Comparison of ENCODE assay signal across 34 cellular contexts in genomic region chr17:45189002-45189401, GRCh38.
"Had no signal": no experiment of that assay in that cellular context is flagged by ENCODE, and none has a peak within 500 bp of the region (broad histone marks: within the 10 kb centered on the region; RNA-seq: fewer than 3 reads in every experiment).

No MANE protein-coding gene starts in this region.

- H3K4me1 ChIP-seq: adrenal gland, breast epithelium had no signal

- ATAC-seq: activated CD8-positive, alpha-beta T cell treated with anti-CD3 and anti-CD28 coated beads for 36 hours; activated naive CD4-positive, alpha-beta T cell treated with anti-CD3 and anti-CD28 coated beads, Interleukin-2, amount 50 U/mL, for 72 hours; activated T-cell treated with anti-CD3 and anti-CD28 coated beads, Interleukin-2, amount 50 U/mL, for 4 hours; activated T-cell treated with anti-CD3 and anti-CD28 coated beads, Interleukin-2, amount 50 U/mL, for 72 hours; activated T-helper 17 cell treated with anti-CD3 and anti-CD28 coated beads, Interleukin-2, amount 50 U/mL, for 72 hours; body of pancreas had no signal

- H3K9me3 ChIP-seq: adrenal gland, body of pancreas, breast epithelium had no signal

- H3K27me3 ChIP-seq: adrenal gland, body of pancreas, brain microvascular endothelial cell, breast epithelium had no signal

- H3K27ac ChIP-seq: adrenal gland, body of pancreas, brain microvascular endothelial cell, breast epithelium, VCaP had no signal

- H3K36me3 ChIP-seq: adrenal gland, brain microvascular endothelial cell, breast epithelium had no signal

- FAIRE-seq: astrocyte, TTC549 had no signal

- DNase-seq: activated B cell treated with CpG ODN at 0.5 μM for 24 hours; activated CD4-positive, alpha-beta memory T cell treated with anti-CD3 and anti-CD28 coated beads for 36 hours; activated CD4-positive, alpha-beta T cell treated with anti-CD3 and anti-CD28 coated beads for 4 hours; activated CD4-positive, alpha-beta T cell treated with anti-CD3 and anti-CD28 coated beads, Interleukin-2, amount 10 ng/mL, durations not matched to agents 24 days and 14 days; activated CD4-positive, alpha-beta T cell treated with anti-CD3 and anti-CD28 coated beads, Interleukin-2, amount 50 U/mL, for 1 hour; activated CD4-positive, alpha-beta T cell treated with anti-CD3 and anti-CD28 coated beads, Interleukin-2, amount 50 U/mL, for 4 hours; activated CD4-positive, CD25-positive, alpha-beta regulatory T cell treated with anti-CD3 and anti-CD28 coated beads, Interleukin-2, amount 50 U/mL, for 72 hours; activated CD8-positive, alpha-beta memory T cell treated with anti-CD3 and anti-CD28 coated beads, Interleukin-2, amount 50 U/mL, for 4 hours; activated CD8-positive, alpha-beta T cell treated with anti-CD3 and anti-CD28 coated beads for 36 hours; activated effector memory CD4-positive, alpha-beta T cell treated with anti-CD3 and anti-CD28 coated beads, Interleukin-2, amount 50 U/mL, for 16 hours; activated gamma-delta T cell treated with Interleukin-2 at 50 U/mL for 16 hours; activated naive CD4-positive, alpha-beta T cell; activated naive CD4-positive, alpha-beta T cell treated with anti-CD3 and anti-CD28 coated beads for 36 hours; activated naive CD4-positive, alpha-beta T cell treated with anti-CD3 and anti-CD28 coated beads, Interleukin-2, amount 50 U/mL, for 16 hours; activated naive CD8-positive, alpha-beta T cell treated with anti-CD3 and anti-CD28 coated beads for 36 hours; activated T-cell treated with anti-CD3 and anti-CD28 coated beads for 4 hours; activated T-cell treated with anti-CD3 and anti-CD28 coated beads, Interleukin-2, amount 50 U/mL, for 1 hour; activated T-cell treated with anti-CD3 and anti-CD28 coated beads, Interleukin-2, amount 50 U/mL, for 4 hours; activated T-cell treated with anti-CD3 and anti-CD28 coated beads, Interleukin-2, amount 50 U/mL, for 72 hours; adrenal gland; amniotic stem cell; aorta; body of pancreas; brain microvascular endothelial cell; central memory CD4-positive, alpha-beta T cell; T-helper 1 cell; T-helper 2 cell; T-helper 9 cell had no signal

- H3K4me3 ChIP-seq: adrenal gland, body of pancreas, breast epithelium had no signal
